ENCODE assay signal across 8 cellular contexts in the genomic region with DNA sequence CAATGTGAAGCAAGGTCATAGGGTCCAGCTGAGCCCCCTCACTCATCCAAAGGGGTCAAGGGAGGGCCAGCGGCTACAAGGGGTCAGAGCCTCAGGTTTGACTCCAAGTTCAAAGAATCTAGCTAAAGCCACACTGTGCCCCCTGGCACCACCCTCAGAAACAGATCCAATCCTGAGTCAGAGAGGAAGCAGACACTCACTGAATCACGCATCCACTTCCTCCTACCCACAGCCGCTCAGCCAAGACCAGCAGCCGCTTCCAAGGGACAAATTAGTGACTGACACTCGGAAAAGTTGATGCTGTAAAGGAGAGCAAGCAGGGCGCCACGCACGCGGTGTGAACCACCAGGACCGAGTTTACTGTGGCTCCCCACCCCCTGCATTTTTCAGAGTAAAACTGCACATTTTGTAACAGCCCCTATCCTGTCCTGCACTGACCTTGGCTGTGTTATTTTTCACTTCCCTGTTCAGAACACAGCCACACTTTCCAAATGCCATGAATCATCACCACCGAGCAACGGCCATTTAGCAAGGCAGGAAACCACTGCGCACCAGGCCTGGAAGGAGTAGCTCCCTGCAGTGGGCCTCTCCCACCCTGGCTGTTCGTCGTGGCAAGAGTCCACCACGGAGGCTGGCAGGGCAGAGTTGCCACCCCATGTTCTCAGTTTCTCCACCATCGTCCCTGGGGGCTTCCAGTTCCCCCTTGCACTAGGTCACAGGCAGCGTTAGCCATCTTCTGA.
DNase-seq lines count a peak whose midpoint lies in the region; ATAC-seq and TF ChIP-seq lines count a peak whose summit lies in the region.

No MANE protein-coding gene starts in this region.

- peak; percentile 87 for DNase-seq in GM06990 (ENCODE audit: extremely low read depth, insufficient read length)
- DNase-seq in SKM-1 treated with dmso at 0.1 percent for 144 hours (lab: John Stamatoyannopoulos, UW; ENCODE audit: unreplicated experiment): peak; percentile 100
- DNase-seq in heart right ventricle: peak; percentile 74 to 82
- DNase-seq in gastrocnemius medialis: peak; percentile 81 to 87
- no peak for DNase-seq in cortex of kidney (lab: John Stamatoyannopoulos, UW)

- 37 to 45% methylated on average over 18 of the region's 18 CpGs for WGBS in heart right ventricle, 2 donors

- H3K36me3 Mint-ChIP-seq in activated naive CD8-positive, alpha-beta T cell: peaks cover 2% of the 10 kb centered on the region

- H3K9me3 ChIP-seq in heart right ventricle: no peaks in the 10 kb centered on the region
- H3K9me3 ChIP-seq in gastrocnemius medialis: no peaks in the 10 kb centered on the region

- intact Hi-C loops in heart right ventricle (cut with DNase I): loop anchor here in 7 of 10 donors (5.0 to 10.0 kb wide), 8 partner anchors 59 to 484 kb away; no protein-coding TSS in a partner anchor
- intact Hi-C loops in gastrocnemius medialis (cut with DNase I; ENCODE audit: low total_unique reads): loop anchor here (2.0 kb wide), 1 partner anchor 16 kb away; no protein-coding TSS in a partner anchor

- no peaks in the 10 kb centered on the region for H3K27me3 ChIP-seq in GM06990 (replicated peaks; ENCODE audit: control insufficient read depth, insufficient read depth, low read length)
- no peaks in the 10 kb centered on the region for H3K27me3 ChIP-seq in heart right ventricle
- no peaks in the 10 kb centered on the region for H3K27me3 ChIP-seq in gastrocnemius medialis

- peak overlapping the region; percentile 26; the same call in 1 of the 2 replicates for H3K4me3 ChIP-seq in GM06990 (replicated peaks; ENCODE audit: low read depth, low read length)
- H3K4me3 ChIP-seq in heart right ventricle: peak overlapping the region in 6 of 10 donors; percentile 3 to 47 (median 15)
- peak overlapping the region in 1 of 4 donors; percentile 18 for H3K4me3 ChIP-seq in gastrocnemius medialis

- peak overlapping the region; percentile 74 for H3K4me3 Mint-ChIP-seq in activated naive CD8-positive, alpha-beta T cell

- H3K4me1 Mint-ChIP-seq in activated naive CD8-positive, alpha-beta T cell (ENCODE audit: low read depth): peaks cover 57% of the 10 kb centered on the region

- H3K36me3 ChIP-seq in GM06990 (ENCODE audit: control insufficient read depth, insufficient read depth, low read length): no peaks in the 10 kb centered on the region
- H3K36me3 ChIP-seq in heart right ventricle: no peaks in the 10 kb centered on the region
- H3K36me3 ChIP-seq in gastrocnemius medialis: no peaks in the 10 kb centered on the region

- H3K27ac ChIP-seq in heart right ventricle: peak overlapping the region; percentile 83 to 98 (median 88)
- H3K27ac ChIP-seq in gastrocnemius medialis: peak overlapping the region; percentile 83 to 91 (median 89)

- H3K27ac Mint-ChIP-seq in activated naive CD8-positive, alpha-beta T cell: peak overlapping the region; percentile 98

- H3K9me3 Mint-ChIP-seq in activated naive CD8-positive, alpha-beta T cell (ENCODE audit: low read depth): no peaks in the 10 kb centered on the region

- H3K27me3 Mint-ChIP-seq in activated naive CD8-positive, alpha-beta T cell: no peaks in the 10 kb centered on the region

- ATAC-seq in HG02884 (IDR thresholded peaks at IDR 0.05; ENCODE audit: unreplicated experiment) (peak; percentile 36), heart right ventricle (peak; percentile 63 to 87 (median 85)), gastrocnemius medialis (peak; percentile 87 to 90), HG02623 (IDR thresholded peaks at IDR 0.05; ENCODE audit: unreplicated experiment) (no peak)

- TF ChIP-seq CTCF in GM06990 (IDR thresholded peaks at IDR 0.05; ENCODE audit: insufficient read depth, low read length, poor library complexity, severe bottlenecking) (no peak), heart right ventricle (IDR thresholded peaks at IDR 0.05) (no peak), gastrocnemius medialis (IDR thresholded peaks at IDR 0.05 in 4 of 5, conservative IDR thresholded peaks at IDR 0.05 in 1 of 5) (no peak)

- TF ChIP-seq POLR2A in gastrocnemius medialis (IDR thresholded peaks at IDR 0.05): peak; percentile 32 to 56

- H3K4me1 ChIP-seq in heart right ventricle (peaks cover 21 to 100% (median 64%) of the 10 kb centered on the region in 9 donors), gastrocnemius medialis (peaks cover 38 to 61% of the 10 kb centered on the region in 2 donors)

- in situ Hi-C loops in gastrocnemius medialis (cut with MboI; ENCODE audit: low sequenced_read_pairs in 4 of 4): loop anchor here in 3 of 4 donors (5.0 to 25.0 kb wide), 3 partner anchors 94 to 374 kb away; no protein-coding TSS in a partner anchor
